ENCODE assay signal across 26 cellular contexts in genomic region chr7:137657476-137658193, GRCh38.
DNase-seq lines count a peak whose midpoint lies in the region; FAIRE-seq and TF ChIP-seq lines count a peak whose summit lies in the region.
"Had no signal": no experiment of that assay in that cellular context is flagged by ENCODE, and none has a peak within 500 bp of the region (broad histone marks: within the 10 kb centered on the region; RNA-seq: fewer than 3 reads in every experiment).

No MANE protein-coding gene starts in this region.

- CTCF ChIA-PET in H1 (lab: Charles Lee; ENCODE audit: partially characterized antibody) = interaction anchor here (0.5 to 8.4 kb wide), 27 partner anchors 10 to 1015 kb away, joined by 3 to 45 read pairs (median 9); partner anchors contain the start of gene DGKI

- H4K5ac ChIP-seq in H1 (ENCODE audit: insufficient read length, low read depth, low read length) = no peak overlapping the region

- no peaks in the 10 kb centered on the region for H3K27me3 ChIP-seq in HUES64 (ENCODE audit: insufficient read depth, low read length)
- H3K27me3 ChIP-seq in H1 (replicated peaks in 1 of 4; ENCODE audit: control insufficient read depth in 3 of 4, extremely low read depth in 1 of 4, insufficient read depth in 3 of 4, low read length in 3 of 4) = no peaks in the 10 kb centered on the region
- H3K27me3 ChIP-seq in neuronal stem cell (ENCODE audit: control insufficient read depth in 3 of 3, insufficient read depth in 3 of 3, low read depth in 1 of 3, low read length in 3 of 3) = no peaks in the 10 kb centered on the region
- H3K27me3 ChIP-seq: dorsolateral prefrontal cortex, heart left ventricle, pancreas, right atrium auricular region had no signal

- H3K79me2 ChIP-seq in H1 (ENCODE audit: control insufficient read depth in 1 of 2, insufficient read depth in 2 of 2, low read length in 2 of 2) = no peaks in the 10 kb centered on the region

- H3K27ac ChIP-seq in HUES64 (ENCODE audit: low read depth, low read length) = peak overlapping the region; percentile 62; the same call in 1 of the 2 replicates
- no peak overlapping the region for H3K27ac ChIP-seq in H1 (ENCODE audit: low read depth, low read length)
- no peak overlapping the region for H3K27ac ChIP-seq in neuronal stem cell (replicated peaks; ENCODE audit: low read length)
- H3K27ac ChIP-seq: dorsolateral prefrontal cortex, pancreas, RWPE1, VCaP had no signal

- H4K91ac ChIP-seq in H1 (replicated peaks; ENCODE audit: insufficient read length, low read length) (no peak overlapping the region), neuronal stem cell (ENCODE audit: low read depth, low read length, poor library complexity) (no peak overlapping the region)

- POLR2A ChIA-PET in H1 (lab: Charles Lee; ENCODE audit: partially characterized antibody) = no interaction called here

- H4K8ac ChIP-seq in H1 (ENCODE audit: extremely low read depth, insufficient read depth, low read length) = no peak overlapping the region
- H4K8ac ChIP-seq in neuronal stem cell (ENCODE audit: low read depth, low read length) = no peak overlapping the region

- H3K79me1 ChIP-seq in H1 (ENCODE audit: low read depth, low read length) (no peaks in the 10 kb centered on the region), neuronal stem cell (ENCODE audit: low read depth, low read length) (no peaks in the 10 kb centered on the region)

- 0 out of 2 replicates have a peak overlapping the region, but pooled peaks have one; percentile 34 for H2BK20ac ChIP-seq in H1 (ENCODE audit: low read length)

- H2AFZ ChIP-seq in H1 (ENCODE audit: low read length) = no peak overlapping the region
- peak overlapping the region; percentile 61 for H2AFZ ChIP-seq in neuronal stem cell (ENCODE audit: low read length)

- H3K4me3 ChIP-seq in GM12865 (ENCODE audit: low read depth, low read length) (no peak overlapping the region), HUES64 (ENCODE audit: low read length) (no peak overlapping the region), H1 (ENCODE audit: extremely low read depth in 1 of 4, insufficient read depth in 2 of 4, low read depth in 3 of 4, low read length in 4 of 4) (peak overlapping the region in 1 of 4 experiments; percentile 15; a peak in 1 of 8 replicates), neuronal stem cell (ENCODE audit: low read length in 2 of 2) (no peak overlapping the region)
- H3K4me3 ChIP-seq: dorsolateral prefrontal cortex, heart left ventricle, pancreas, right atrium auricular region had no signal

- H3K4me2 ChIP-seq in H1 (ENCODE audit: insufficient read depth in 1 of 2, low read depth in 2 of 2, low read length in 2 of 2) (peak overlapping the region in 1 of 2 experiments; percentile 57; a peak in 1 of 4 replicates), neuronal stem cell (ENCODE audit: insufficient read depth, low read length, poor library complexity, severe bottlenecking) (no peak overlapping the region)

- H3K4me1 ChIP-seq in HUES64 (ENCODE audit: insufficient read depth, low read length) = peaks cover 40% of the 10 kb centered on the region
- peaks cover 0 to 14% (median 12%) of the 10 kb centered on the region in 4 experiments; a peak in 5 of 7 replicates for H3K4me1 ChIP-seq in H1 (replicated peaks in 1 of 4; ENCODE audit: control insufficient read depth in 3 of 4, insufficient read depth in 4 of 4, low read length in 3 of 4)
- H3K4me1 ChIP-seq in neuronal stem cell (ENCODE audit: control insufficient read depth in 2 of 2, insufficient read depth in 1 of 2, low read depth in 1 of 2, low read length in 2 of 2) = peaks cover 13 to 23% of the 10 kb centered on the region in 2 donors
- H3K4me1 ChIP-seq: pancreas had no signal

- H2BK5ac ChIP-seq in H1 (ENCODE audit: low read depth, low read length) = no peak overlapping the region
- no peak overlapping the region for H2BK5ac ChIP-seq in neuronal stem cell (ENCODE audit: low read length)

- no peaks in the 10 kb centered on the region for H3K23me2 ChIP-seq in H1 (ENCODE audit: low read depth, low read length)

- H3K4ac ChIP-seq in H1 (replicated peaks; ENCODE audit: insufficient read length, low read depth, low read length) (no peak overlapping the region), neuronal stem cell (ENCODE audit: low read length) (no peak overlapping the region)

- H4K20me1 ChIP-seq in H1 (replicated peaks in 1 of 2; ENCODE audit: control insufficient read depth in 1 of 2, insufficient read depth in 2 of 2, low read length in 2 of 2) = no peaks in the 10 kb centered on the region

- H3K9ac ChIP-seq in HUES64 (ENCODE audit: low read depth, low read length) (no peak overlapping the region), H1 (replicated peaks in 1 of 4; ENCODE audit: extremely low read depth in 1 of 4, low read depth in 3 of 4, low read length in 3 of 4) (no peak overlapping the region), neuronal stem cell (ENCODE audit: low read depth, low read length, poor library complexity) (no peak overlapping the region)

- TF ChIP-seq CTCF in GM12865 (IDR thresholded peaks at IDR 0.05; ENCODE audit: insufficient read depth, low read depth, low read length, missing control alignments) (no peak), H1 (IDR thresholded peaks at IDR 0.05; ENCODE audit: control extremely low read depth in 1 of 3, insufficient read depth in 1 of 3, low read depth in 1 of 3, low read length in 3 of 3) (no peak)

- H3K18ac ChIP-seq in H1 (ENCODE audit: extremely low read depth, low read length) (no peak overlapping the region; the same call in 1 of the 2 replicates), neuronal stem cell (ENCODE audit: low read length) (no peak overlapping the region)

- H3K9me3 ChIP-seq in HUES64 (ENCODE audit: insufficient read depth, low read depth, low read length) (no peaks in the 10 kb centered on the region), H1 (ENCODE audit: insufficient read depth in 2 of 2, low read depth in 1 of 2, low read length in 1 of 2) (no peaks in the 10 kb centered on the region), neuronal stem cell (replicated peaks in 1 of 2; ENCODE audit: control insufficient read depth in 2 of 2, insufficient read depth in 1 of 2, low read depth in 1 of 2, low read length in 2 of 2) (no peaks in the 10 kb centered on the region)
- H3K9me3 ChIP-seq: heart left ventricle, pancreas, right atrium auricular region had no signal

- H3K56ac ChIP-seq in H1 (replicated peaks; ENCODE audit: insufficient read length, low read depth, low read length) = no peak overlapping the region

- peak overlapping the region; percentile 58 for H2BK120ac ChIP-seq in H1 (replicated peaks; ENCODE audit: low read depth, low read length)
- no peak overlapping the region for H2BK120ac ChIP-seq in neuronal stem cell (ENCODE audit: low read depth, low read length)

- 73% methylated on average over 4 of the region's 4 CpGs for WGBS in HUES64
- 69% methylated on average over 4 of the region's 4 CpGs; no CpG with 5 or more reads in 1 of the 2 experiments for WGBS in H1 (ENCODE audit: extremely low coverage in 1 of 2, insufficient coverage in 1 of 2, insufficient read length in 1 of 2, insufficient replicate concordance in 2 of 2, low coverage in 1 of 2, low lambda C conversion rate in 2 of 2, missing lambda C conversion rate in 1 of 2), 2 experiments
- no CpG with 5 or more reads among the region's 4 CpGs for WGBS in neuronal stem cell (ENCODE audit: extremely low coverage in 2 of 2, insufficient read length in 2 of 2, insufficient replicate concordance in 1 of 2), 2 donors

- no peak for TF ChIP-seq POLR2A in H1 (IDR thresholded peaks at IDR 0.05; ENCODE audit: control extremely low read depth in 1 of 2, low read depth in 2 of 2, low read length in 2 of 2)

- H3K14ac ChIP-seq in H1 (ENCODE audit: insufficient read length) = no peak overlapping the region
- no peak overlapping the region for H3K14ac ChIP-seq in neuronal stem cell (ENCODE audit: low read length)

- no peak for TF ChIP-seq EP300 in H1 (IDR thresholded peaks at IDR 0.05; ENCODE audit: borderline replicate concordance in 1 of 2, low read depth in 2 of 2, low read length in 2 of 2)

- no peak overlapping the region for H3K23ac ChIP-seq in H1 (ENCODE audit: insufficient read length)
- no peak overlapping the region for H3K23ac ChIP-seq in neuronal stem cell (ENCODE audit: low read depth, low read length, poor library complexity)

- no peak for TF ChIP-seq RAD21 in H1 (IDR thresholded peaks at IDR 0.05 in 1 of 2, conservative IDR thresholded peaks at IDR 0.05 in 1 of 2; ENCODE audit: low read depth in 2 of 2, low read length in 2 of 2)

- no peaks in the 10 kb centered on the region for H3K36me3 ChIP-seq in HUES64 (ENCODE audit: insufficient read depth, low read length)
- H3K36me3 ChIP-seq in H1 (ENCODE audit: control insufficient read depth in 2 of 4, insufficient read depth in 4 of 4, low read length in 3 of 4) = no peaks in the 10 kb centered on the region
- no peaks in the 10 kb centered on the region for H3K36me3 ChIP-seq in neuronal stem cell (replicated peaks in 1 of 2; ENCODE audit: control insufficient read depth in 2 of 2, insufficient read depth in 2 of 2, low read length in 2 of 2)
- H3K36me3 ChIP-seq: heart left ventricle, pancreas, right atrium auricular region had no signal

- H2AK5ac ChIP-seq in H1 (ENCODE audit: low read depth, low read length) (no peak overlapping the region), neuronal stem cell (ENCODE audit: low read depth, low read length) (no peak overlapping the region)

- DNase-seq in GM12865 (ENCODE audit: low read depth) = peak; percentile 42
- no peak for DNase-seq in H1 (ENCODE audit: low read depth in 1 of 2, low spot score in 2 of 2)
- DNase-seq in neuronal stem cell (ENCODE audit: low spot score) = no peak
- DNase-seq in AG20443 (ENCODE audit: low spot score) = no peak
- DNase-seq in DMS 273 treated with DMSO at 0.1 percent for 48 hours (lab: John Stamatoyannopoulos, UW) = no peak
- no peak for DNase-seq in SKM-1 (lab: John Stamatoyannopoulos, UW; ENCODE audit: unreplicated experiment)
- DNase-seq: activated naive CD4-positive, alpha-beta T cell treated with anti-CD3 and anti-CD28 coated beads, Interleukin-2, amount 50 U/mL, for 16 hours; anterior cingulate cortex; CD4-positive, CD25-positive, alpha-beta regulatory T cell; dorsolateral prefrontal cortex; heart left ventricle; HFFc6; left colon; MV-4-11; naive thymus-derived CD8-positive, alpha-beta T cell; NCI-H2171 treated with DMSO at 0.1 percent for 48 hours; NCI-H69; pancreas; stimulated activated CD4-positive, alpha-beta T cell treated with anti-CD3 and anti-CD28 coated beads, Interleukin-12 subunit alpha, Interleukin-12 subunit beta, amount 100 ng/mL, for 4 hours; stimulated activated CD4-positive, alpha-beta T cell treated with anti-CD3 and anti-CD28 coated beads, Interleukin-4, amount 100 ng/mL, for 4 hours; stimulated activated naive CD4-positive, alpha-beta T cell had no signal

- H2BK15ac ChIP-seq in H1 (ENCODE audit: low read length) = no peak overlapping the region
- no peak overlapping the region for H2BK15ac ChIP-seq in neuronal stem cell (ENCODE audit: low read length)

- no peak for FAIRE-seq in H1 (lab: Jason Lieb, UNC)
- FAIRE-seq: D721Med, pancreas had no signal

- peak overlapping the region; percentile 3; the same call in 1 of the 2 replicates for H2BK12ac ChIP-seq in H1 (ENCODE audit: low read depth, low read length)
- no peak overlapping the region for H2BK12ac ChIP-seq in neuronal stem cell (ENCODE audit: low read length)

TF ChIP-seq in H1, 55 proteins besides CTCF, POLR2A, EP300 and RAD21 (continues in another document):
- no peak for TF ChIP-seq SRF (IDR thresholded peaks at IDR 0.05; ENCODE audit: low read depth, low read length)
